22 cellular contexts compared by ENCODE assay signal in genomic region chr2:241814571-241815476, GRCh38. TPM values are rescaled to one million over a fixed set of nuclear protein-coding genes. Genes with fewer than 3 reads are reported as not detected.
A peak's percentile ranks its signal among the peaks of the same experiment; 100 is the strongest.
DNase-seq lines count a peak whose midpoint lies in the region; ATAC-seq and TF ChIP-seq lines count a peak whose summit lies in the region.
"Had no signal": no experiment of that assay in that cellular context is flagged by ENCODE, and none has a peak within 500 bp of the region (broad histone marks: within the 10 kb centered on the region; RNA-seq: fewer than 3 reads in every experiment).

No MANE protein-coding gene starts in this region.

- no peaks in the 10 kb centered on the region for H3K36me3 ChIP-seq in right atrium auricular region
- no peaks in the 10 kb centered on the region for H3K36me3 ChIP-seq in lower lobe of right lung
- no peaks in the 10 kb centered on the region for H3K36me3 ChIP-seq in aorta (ENCODE audit: control insufficient read depth in 1 of 2, insufficient read depth in 2 of 2, low read length in 1 of 2)
- H3K36me3 ChIP-seq: ascending aorta had no signal

- H3K4me1 ChIP-seq in right atrium auricular region (peaks cover 0 to 22% of the 10 kb centered on the region in 2 donors), lower lobe of right lung (peaks cover 8% of the 10 kb centered on the region), aorta (ENCODE audit: control insufficient read depth in 1 of 2, insufficient read depth in 2 of 2, low read length in 2 of 2) (no peaks in the 10 kb centered on the region)

- no peak overlapping the region for H3K27ac ChIP-seq in right atrium auricular region
- no peak overlapping the region for H3K27ac ChIP-seq in lower lobe of right lung
- no peak overlapping the region for H3K27ac ChIP-seq in aorta (ENCODE audit: low read depth in 1 of 2, low read length in 2 of 2)
- H3K27ac ChIP-seq: ascending aorta had no signal

- CTCF ChIA-PET in activated B cell treated with CpG ODN at 0.5 μM for 24 hours (lab: Charles Lee), result no interaction called here

- no peaks in the 10 kb centered on the region for H3K36me3 Mint-ChIP-seq in activated B cell treated with CpG ODN at 0.5 μM for 24 hours (ENCODE audit: low read depth)
- H3K36me3 Mint-ChIP-seq: naive thymus-derived CD4-positive, alpha-beta T cell had no signal

- WGBS in aorta, 2 donors, result 85% methylated on average over 47 to 58 of the region's 58 CpGs

- peak overlapping the region; percentile 24 for H3K27ac Mint-ChIP-seq in activated B cell treated with CpG ODN at 0.5 μM for 24 hours

- ATAC-seq in activated B cell treated with CpG ODN at 0.5 μM for 24 hours (ENCODE audit: low read depth) (no peak), lower lobe of right lung (no peak), aorta (ENCODE audit: low FRiP score) (peak; percentile 15)
- ATAC-seq: PC-3; stimulated activated naive CD8-positive, alpha-beta T cell treated with anti-CD3 and anti-CD28 coated beads, Interleukin-15, amount 100 ng/mL, for 72 hours had no signal

- TF ChIP-seq CTCF in right atrium auricular region (IDR thresholded peaks at IDR 0.05) (no peak), activated B cell treated with CpG ODN at 0.5 μM for 24 hours (IDR thresholded peaks at IDR 0.05) (no peak), lower lobe of right lung (IDR thresholded peaks at IDR 0.05) (no peak), foreskin fibroblast (IDR thresholded peaks at IDR 0.05; ENCODE audit: low read depth, low read length) (no peak)

- peak; percentile 56 for DNase-seq in cardiac septum (ENCODE audit: low spot score)
- no peak for DNase-seq in right atrium auricular region (ENCODE audit: low spot score)
- no peak for DNase-seq in activated B cell treated with CpG ODN at 0.5 μM for 24 hours
- peak; percentile 44 for DNase-seq in lower lobe of right lung
- DNase-seq in aorta, result peak; percentile 33 to 76
- no peak for DNase-seq in foreskin fibroblast
- no peak for DNase-seq in stimulated activated CD4-positive, alpha-beta T cell treated with anti-CD3 and anti-CD28 coated beads, Interleukin-1b, Interleukin-23, amount 100 ng/mL, for 48 hours
- no peak for DNase-seq in LoVo (ENCODE audit: low spot score)
- DNase-seq: activated CD8-positive, alpha-beta memory T cell treated with anti-CD3 and anti-CD28 coated beads, Interleukin-2, amount 50 U/mL, for 4 hours; activated naive CD4-positive, alpha-beta T cell; COR-L47; foreskin melanocyte; HCEC 1CT; naive thymus-derived CD4-positive, alpha-beta T cell; NCI-H2081; NCI-H526 treated with DMSO at 0.1 percent for 48 hours; PC-3; stimulated activated naive CD8-positive, alpha-beta T cell treated with anti-CD3 and anti-CD28 coated beads, Interleukin-15, amount 100 ng/mL, for 72 hours had no signal

- H3K4me3 Mint-ChIP-seq in activated B cell treated with CpG ODN at 0.5 μM for 24 hours, result no peak overlapping the region
- H3K4me3 Mint-ChIP-seq: naive thymus-derived CD4-positive, alpha-beta T cell had no signal

- no peak overlapping the region for H3K4me3 ChIP-seq in right atrium auricular region
- H3K4me3 ChIP-seq in lower lobe of right lung, result no peak overlapping the region
- no peak overlapping the region for H3K4me3 ChIP-seq in aorta (ENCODE audit: low read length in 2 of 2)
- H3K4me3 ChIP-seq in foreskin fibroblast (ENCODE audit: low read depth in 1 of 2, low read length in 2 of 2), result no peak overlapping the region
- H3K4me3 ChIP-seq: ascending aorta had no signal

- peaks cover 9% of the 10 kb centered on the region for H3K27me3 Mint-ChIP-seq in activated B cell treated with CpG ODN at 0.5 μM for 24 hours

- H3K9me3 Mint-ChIP-seq in activated B cell treated with CpG ODN at 0.5 μM for 24 hours, result no peaks in the 10 kb centered on the region
- H3K9me3 Mint-ChIP-seq: stimulated activated naive CD8-positive, alpha-beta T cell treated with anti-CD3 and anti-CD28 coated beads, Interleukin-15, amount 100 ng/mL, for 72 hours had no signal

- POLR2A ChIA-PET in activated B cell treated with CpG ODN at 0.5 μM for 24 hours (lab: Charles Lee), result interaction anchor here (1.3 to 2.4 kb wide), 2 partner anchors 11 to 26 kb away, joined by 4 to 9 read pairs; no protein-coding TSS in a partner anchor

- no peaks in the 10 kb centered on the region for H3K9me3 ChIP-seq in right atrium auricular region
- H3K9me3 ChIP-seq in lower lobe of right lung, result no peaks in the 10 kb centered on the region
- no peaks in the 10 kb centered on the region for H3K9me3 ChIP-seq in aorta (ENCODE audit: control insufficient read depth, low read length)
- H3K9me3 ChIP-seq: ascending aorta had no signal

- intact Hi-C loops in cardiac septum (cut with DNase I) (no loop called here), activated B cell treated with CpG ODN at 0.5 μM for 24 hours (cut with micrococcal nuclease) (no loop called here), lower lobe of right lung (cut with DNase I) (no loop called here), aorta (cut with DNase I) (no loop called here)

- peaks cover 22% of the 10 kb centered on the region for H3K4me1 Mint-ChIP-seq in activated B cell treated with CpG ODN at 0.5 μM for 24 hours

- H3K27me3 ChIP-seq in right atrium auricular region (no peaks in the 10 kb centered on the region), lower lobe of right lung (ENCODE audit: low read depth) (peaks cover 24% of the 10 kb centered on the region), aorta (ENCODE audit: control insufficient read depth in 1 of 2, insufficient read depth in 2 of 2, low read length in 1 of 2) (no peaks in the 10 kb centered on the region)
- H3K27me3 ChIP-seq: ascending aorta had no signal

RNA-seq across cellular contexts. Expression of gene NEU4, which starts 5.8 kb away (rescaled TPM):
- total RNA-seq in cardiac septum, result not detected
- under 1 TPM in 1 of 2 donors, not detected in 1; 0.31 TPM for total RNA-seq in right atrium auricular region
- 0.10 and 0.31 TPM in 2 replicates for total RNA-seq in activated B cell treated with CpG ODN at 0.5 μM for 24 hours
- total RNA-seq in lower lobe of right lung, result not detected
- total RNA-seq in aorta, result under 1 TPM in 1 of 2 donors, not detected in 1; 0.26 TPM
- 1 to 10 TPM in 1 of 2 donors, not detected in 1; 6.4 TPM for polyA plus RNA-seq in aorta
- total RNA-seq: ascending aorta, endothelial cell of umbilical vein, PC-3, pulmonary artery endothelial cell had no signal
- polyA plus RNA-seq: endothelial cell of umbilical vein; naive thymus-derived CD4-positive, alpha-beta T cell had no signal

RNA-seq across cellular contexts. Expression of gene GAL3ST2, which starts 38.2 kb away (rescaled TPM):
- total RNA-seq in cardiac septum (not detected), right atrium auricular region (1 to 10 TPM in 1 of 2 donors, under 1 TPM in 1; 0.56 to 1.1 TPM), activated B cell treated with CpG ODN at 0.5 μM for 24 hours (0.15 TPM in 1 of 2 replicates, not detected in the other), lower lobe of right lung (not detected), aorta (not detected)
- polyA plus RNA-seq in aorta, result not detected
- total RNA-seq: ascending aorta, endothelial cell of umbilical vein, lung microvascular endothelial cell, PC-3, pulmonary artery endothelial cell had no signal
- polyA plus RNA-seq: endothelial cell of umbilical vein; naive thymus-derived CD4-positive, alpha-beta T cell had no signal

RNA-seq across cellular contexts. Expression of gene PDCD1, which starts 43.9 kb away (rescaled TPM):
- total RNA-seq in cardiac septum (2.0 TPM), right atrium auricular region (10 to 100 TPM in 1 of 2 donors, 1 to 10 TPM in 1; 1.0 to 17.5 TPM), activated B cell treated with CpG ODN at 0.5 μM for 24 hours (2.6 and 3.5 TPM in 2 replicates), lower lobe of right lung (1.4 TPM), aorta (under 1 TPM; 0.39 to 0.75 TPM)
- not detected for polyA plus RNA-seq in aorta
- total RNA-seq: ascending aorta, endothelial cell of umbilical vein, lung microvascular endothelial cell, PC-3, pulmonary artery endothelial cell had no signal
- polyA plus RNA-seq: endothelial cell of umbilical vein had no signal

RNA-seq across cellular contexts. Expression of gene RTP5, which starts 54.7 kb away (rescaled TPM):
- total RNA-seq in cardiac septum (0.08 TPM), right atrium auricular region (not detected), activated B cell treated with CpG ODN at 0.5 μM for 24 hours (0.12 TPM in 1 of 2 replicates, not detected in the other), lower lobe of right lung (not detected), aorta (not detected)
- polyA plus RNA-seq in aorta, result not detected
- total RNA-seq: ascending aorta, endothelial cell of umbilical vein, lung microvascular endothelial cell, PC-3, pulmonary artery endothelial cell had no signal
- polyA plus RNA-seq: endothelial cell of umbilical vein; naive thymus-derived CD4-positive, alpha-beta T cell had no signal

Comparison
In these comparisons a context has a peak if more than half of its experiments do, and no peak if none do; other contexts are left out.
1. DNase-seq: peak in cardiac septum (single experiment), lower lobe of right lung (single experiment) and aorta (2 of 2); none in right atrium auricular region (single experiment), activated B cell treated with CpG ODN at 0.5 μM for 24 hours (single experiment), foreskin fibroblast (0 of 2), stimulated activated CD4-positive, alpha-beta T cell treated with anti-CD3 and anti-CD28 coated beads, Interleukin-1b, Interleukin-23, amount 100 ng/mL, for 48 hours (single experiment) and LoVo (single experiment).